Comparison of ENCODE assay signal across 7 cellular contexts in genomic region chr11:33735166-33735425, GRCh38.
A peak's percentile ranks its signal among the peaks of the same experiment; 100 is the strongest.
DNase-seq lines count a peak whose midpoint lies in the region; ATAC-seq lines count a peak whose summit lies in the region.

No MANE protein-coding gene starts in this region.

- peak overlapping the region; percentile 84 to 89 for H3K4me3 ChIP-seq in muscle layer of duodenum (ENCODE audit: low read depth in 1 of 2, low read length in 2 of 2)

- H3K27ac ChIP-seq in muscle layer of duodenum (ENCODE audit: low read length), result peak overlapping the region; percentile 71

- DNase-seq in NCI-H1105 (lab: John Stamatoyannopoulos, UW) (peak; percentile 38), cerebellar cortex (ENCODE audit: low spot score) (peak; percentile 37)

- H3K36me3 ChIP-seq in muscle layer of duodenum (ENCODE audit: control insufficient read depth in 1 of 2, insufficient read depth in 2 of 2, low read length in 2 of 2), result no peaks in the 10 kb centered on the region

- ATAC-seq in GM19372 (IDR thresholded peaks at IDR 0.05; ENCODE audit: low read depth, unreplicated experiment) (peak; percentile 1), GM18868 (IDR thresholded peaks at IDR 0.05; ENCODE audit: unreplicated experiment) (no peak), HG03095 (IDR thresholded peaks at IDR 0.05; ENCODE audit: unreplicated experiment) (no peak), HG03378 (IDR thresholded peaks at IDR 0.05; ENCODE audit: unreplicated experiment) (no peak)

- peaks cover 3 to 17% of the 10 kb centered on the region in 2 donors for H3K4me1 ChIP-seq in muscle layer of duodenum (ENCODE audit: control insufficient read depth in 1 of 2, insufficient read depth in 2 of 2, low read length in 2 of 2)

- H3K27me3 ChIP-seq in muscle layer of duodenum (ENCODE audit: low read depth, low read length), result no peaks in the 10 kb centered on the region

- no peaks in the 10 kb centered on the region for H3K9me3 ChIP-seq in muscle layer of duodenum (ENCODE audit: control insufficient read depth in 1 of 2, low read length in 2 of 2)
